In genomic region chr12:132049442-132049841, GRCh38 we compare ENCODE assay signal across 15 cellular contexts.
DNase-seq lines count a peak whose midpoint lies in the region; ATAC-seq and TF ChIP-seq lines count a peak whose summit lies in the region.
"Had no signal": no experiment of that assay in that cellular context is flagged by ENCODE, and none has a peak within 500 bp of the region (broad histone marks: within the 10 kb centered on the region; RNA-seq: fewer than 3 reads in every experiment).

No MANE protein-coding gene starts in this region.

- H3K9me3 Mint-ChIP-seq in GM23338: peaks cover 3% of the 10 kb centered on the region; the same call in 2 of the 3 replicates
- peaks cover 5% of the 10 kb centered on the region for H3K9me3 Mint-ChIP-seq in endothelial cell (ENCODE audit: unreplicated experiment)
- no peaks in the 10 kb centered on the region for H3K9me3 Mint-ChIP-seq in stimulated activated effector memory CD8-positive, alpha-beta T cell treated with anti-CD3 and anti-CD28 coated beads, Interleukin-12 subunit alpha, Interleukin-12 subunit beta, amount 100 ng/mL, for 72 hours
- H3K9me3 Mint-ChIP-seq: CD8-positive, alpha-beta T cell; IgD-negative memory B cell had no signal

- H3K79me2 ChIP-seq in GM23338 (replicated peaks; ENCODE audit: insufficient read depth): peaks cover 17% of the 10 kb centered on the region

- H3K27ac ChIP-seq in GM23338 (ENCODE audit: low read depth) (peak overlapping the region; percentile 81; the same call in 1 of the 2 replicates), WERI-Rb-1 (peak overlapping the region; percentile 19), brain microvascular endothelial cell (no peak overlapping the region)
- H3K27ac ChIP-seq: BLaER1 had no signal

- ATAC-seq in GM23338: no peak
- no peak for ATAC-seq in stimulated activated effector memory CD8-positive, alpha-beta T cell treated with anti-CD3 and anti-CD28 coated beads, Interleukin-12 subunit alpha, Interleukin-12 subunit beta, amount 100 ng/mL, for 72 hours
- ATAC-seq: CD8-positive, alpha-beta T cell; HepG2 had no signal

- TF ChIP-seq CTCF in GM23338 (conservative IDR thresholded peaks at IDR 0.05; ENCODE audit: low read depth in 2 of 2) (no peak), WERI-Rb-1 (IDR thresholded peaks at IDR 0.05; ENCODE audit: low read depth, low read length) (no peak), endothelial cell (IDR thresholded peaks at IDR 0.05; ENCODE audit: unreplicated experiment) (no peak), GM10266 (IDR thresholded peaks at IDR 0.05; ENCODE audit: control insufficient read depth, insufficient read depth, low read depth, missing control alignments) (no peak), brain microvascular endothelial cell (IDR thresholded peaks at IDR 0.05; ENCODE audit: low read depth, low read length, missing control alignments) (no peak)

- H3F3A ChIP-seq in GM23338 (replicated peaks; ENCODE audit: low read depth): peaks cover 8% of the 10 kb centered on the region; the same call in 1 of the 2 replicates

- H3K4me1 Mint-ChIP-seq in GM23338 (peaks cover 36% of the 10 kb centered on the region), endothelial cell (ENCODE audit: unreplicated experiment) (peaks cover 20% of the 10 kb centered on the region)
- H3K4me1 Mint-ChIP-seq in stimulated activated effector memory CD8-positive, alpha-beta T cell treated with anti-CD3 and anti-CD28 coated beads, Interleukin-12 subunit alpha, Interleukin-12 subunit beta, amount 100 ng/mL, for 72 hours: peaks cover 5% of the 10 kb centered on the region

- H3K36me3 Mint-ChIP-seq in GM23338 (ENCODE audit: low read depth): peaks cover 86% of the 10 kb centered on the region
- H3K36me3 Mint-ChIP-seq in endothelial cell (ENCODE audit: low read depth, unreplicated experiment): peaks cover 75% of the 10 kb centered on the region
- peaks cover 96% of the 10 kb centered on the region for H3K36me3 Mint-ChIP-seq in stimulated activated effector memory CD8-positive, alpha-beta T cell treated with anti-CD3 and anti-CD28 coated beads, Interleukin-12 subunit alpha, Interleukin-12 subunit beta, amount 100 ng/mL, for 72 hours

- no peak for DNase-seq in GM23338 (ENCODE audit: low spot score)
- DNase-seq in WERI-Rb-1: no peak
- no peak for DNase-seq in endothelial cell (ENCODE audit: low spot score)
- DNase-seq in stimulated activated effector memory CD8-positive, alpha-beta T cell treated with anti-CD3 and anti-CD28 coated beads, Interleukin-12 subunit alpha, Interleukin-12 subunit beta, amount 100 ng/mL, for 72 hours (ENCODE audit: low spot score in 2 of 2): no peak
- no peak for DNase-seq in GM03348 (ENCODE audit: low spot score)
- DNase-seq in GM10266 (ENCODE audit: extremely low spot score): no peak
- no peak for DNase-seq in mesenteric fat pad (ENCODE audit: low spot score)
- no peak for DNase-seq in brain microvascular endothelial cell
- DNase-seq: 8988T; Calu3; CD8-positive, alpha-beta T cell; GF-D8 had no signal

- H3K36me3 ChIP-seq in GM23338 (ENCODE audit: insufficient read depth): peaks cover 56% of the 10 kb centered on the region
- H3K36me3 ChIP-seq in WERI-Rb-1: peaks cover 76% of the 10 kb centered on the region
- H3K36me3 ChIP-seq in brain microvascular endothelial cell (replicated peaks): peaks cover 69% of the 10 kb centered on the region

- H3K4me3 ChIP-seq in GM23338 (no peak overlapping the region), WERI-Rb-1 (ENCODE audit: low read depth, low read length) (no peak overlapping the region), brain microvascular endothelial cell (ENCODE audit: low read depth, low read length) (no peak overlapping the region)
- H3K4me3 ChIP-seq: BLaER1 had no signal

- in situ Hi-C loops in brain microvascular endothelial cell (cut with HindIII; ENCODE audit: low pct_ligation_motif_present, low sequenced_read_pairs): no loop called here

- no peak overlapping the region for H3K4me2 ChIP-seq in GM23338
- H3K4me2 ChIP-seq: BLaER1 had no signal

- H3K27ac Mint-ChIP-seq in GM23338: peak overlapping the region; percentile 96
- peak overlapping the region; percentile 64 for H3K27ac Mint-ChIP-seq in endothelial cell (ENCODE audit: unreplicated experiment)
- H3K27ac Mint-ChIP-seq in stimulated activated effector memory CD8-positive, alpha-beta T cell treated with anti-CD3 and anti-CD28 coated beads, Interleukin-12 subunit alpha, Interleukin-12 subunit beta, amount 100 ng/mL, for 72 hours: peak overlapping the region; percentile 21
- H3K27ac Mint-ChIP-seq: CD8-positive, alpha-beta T cell had no signal

- H3K9me3 ChIP-seq in WERI-Rb-1 (ENCODE audit: severe bottlenecking): peaks cover 3% of the 10 kb centered on the region

- H3K4me1 ChIP-seq in GM23338 (ENCODE audit: insufficient read depth): peaks cover 21% of the 10 kb centered on the region

- H3K9me2 ChIP-seq in GM23338 (ENCODE audit: insufficient read depth): no peaks in the 10 kb centered on the region

- H3K4me3 Mint-ChIP-seq in GM23338 (no peak overlapping the region), endothelial cell (ENCODE audit: unreplicated experiment) (no peak overlapping the region)
- no peak overlapping the region for H3K4me3 Mint-ChIP-seq in stimulated activated effector memory CD8-positive, alpha-beta T cell treated with anti-CD3 and anti-CD28 coated beads, Interleukin-12 subunit alpha, Interleukin-12 subunit beta, amount 100 ng/mL, for 72 hours
- H3K4me3 Mint-ChIP-seq: CD8-positive, alpha-beta T cell; IgD-negative memory B cell had no signal

- H4K20me1 ChIP-seq in GM23338 (replicated peaks; ENCODE audit: insufficient read depth): no peaks in the 10 kb centered on the region; the same call in 1 of the 2 replicates

- H3K27me3 ChIP-seq in GM23338 (ENCODE audit: insufficient read depth) (no peaks in the 10 kb centered on the region), WERI-Rb-1 (ENCODE audit: insufficient read depth, low read depth, severe bottlenecking) (no peaks in the 10 kb centered on the region), brain microvascular endothelial cell (replicated peaks) (no peaks in the 10 kb centered on the region)
- H3K27me3 ChIP-seq: BLaER1 had no signal

- H3K27me3 Mint-ChIP-seq in GM23338 (ENCODE audit: insufficient read depth, low read depth, poor library complexity) (peaks cover 2% of the 10 kb centered on the region), endothelial cell (ENCODE audit: unreplicated experiment) (peaks cover 2% of the 10 kb centered on the region)
- H3K27me3 Mint-ChIP-seq: IgD-negative memory B cell had no signal

- H2AFZ ChIP-seq in GM23338: no peak overlapping the region

TF ChIP-seq in GM23338, 12 proteins besides CTCF, POLR2A, EP300 and RAD21 (continues in another document):
- TF ChIP-seq, protein P1, sequence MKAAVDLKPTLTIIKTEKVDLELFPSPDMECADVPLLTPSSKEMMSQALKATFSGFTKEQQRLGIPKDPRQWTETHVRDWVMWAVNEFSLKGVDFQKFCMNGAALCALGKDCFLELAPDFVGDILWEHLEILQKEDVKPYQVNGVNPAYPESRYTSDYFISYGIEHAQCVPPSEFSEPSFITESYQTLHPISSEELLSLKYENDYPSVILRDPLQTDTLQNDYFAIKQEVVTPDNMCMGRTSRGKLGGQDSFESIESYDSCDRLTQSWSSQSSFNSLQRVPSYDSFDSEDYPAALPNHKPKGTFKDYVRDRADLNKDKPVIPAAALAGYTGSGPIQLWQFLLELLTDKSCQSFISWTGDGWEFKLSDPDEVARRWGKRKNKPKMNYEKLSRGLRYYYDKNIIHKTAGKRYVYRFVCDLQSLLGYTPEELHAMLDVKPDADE (IDR thresholded peaks at IDR 0.05): no peak
- TF ChIP-seq NANOG (IDR thresholded peaks at IDR 0.05; ENCODE audit: borderline replicate concordance) (no peak), STAT1 (IDR thresholded peaks at IDR 0.05; ENCODE audit: unreplicated experiment) (no peak), CREB1 (CRISPR knock-in tag; IDR thresholded peaks at IDR 0.05; ENCODE audit: low read depth) (no peak), ZNF331 (CRISPR knock-in tag; IDR thresholded peaks at IDR 0.05; ENCODE audit: low read depth) (no peak), EZH2phosphoT487 (IDR thresholded peaks at IDR 0.05; ENCODE audit: unreplicated experiment) (no peak), ZNF114 (CRISPR knock-in tag; IDR thresholded peaks at IDR 0.05) (no peak), EZH2 (IDR thresholded peaks at IDR 0.05; ENCODE audit: low read depth, unreplicated experiment) (no peak), POLR2AphosphoS5 (IDR thresholded peaks at IDR 0.05; ENCODE audit: low read depth) (no peak), JUNB (IDR thresholded peaks at IDR 0.05; ENCODE audit: unreplicated experiment) (no peak)

Comparison
In these comparisons a context has a peak if more than half of its experiments do, and no peak if none do; other contexts are left out.
1. H3K27ac Mint-ChIP-seq: peak in every context shown above with its lines; median percentile 96 in GM23338; 64 in endothelial cell; 21 in stimulated activated effector memory CD8-positive, alpha-beta T cell treated with anti-CD3 and anti-CD28 coated beads, Interleukin-12 subunit alpha, Interleukin-12 subunit beta, amount 100 ng/mL, for 72 hours.